Comparison of ENCODE assay signal across 1 cellular context in the genomic region with DNA sequence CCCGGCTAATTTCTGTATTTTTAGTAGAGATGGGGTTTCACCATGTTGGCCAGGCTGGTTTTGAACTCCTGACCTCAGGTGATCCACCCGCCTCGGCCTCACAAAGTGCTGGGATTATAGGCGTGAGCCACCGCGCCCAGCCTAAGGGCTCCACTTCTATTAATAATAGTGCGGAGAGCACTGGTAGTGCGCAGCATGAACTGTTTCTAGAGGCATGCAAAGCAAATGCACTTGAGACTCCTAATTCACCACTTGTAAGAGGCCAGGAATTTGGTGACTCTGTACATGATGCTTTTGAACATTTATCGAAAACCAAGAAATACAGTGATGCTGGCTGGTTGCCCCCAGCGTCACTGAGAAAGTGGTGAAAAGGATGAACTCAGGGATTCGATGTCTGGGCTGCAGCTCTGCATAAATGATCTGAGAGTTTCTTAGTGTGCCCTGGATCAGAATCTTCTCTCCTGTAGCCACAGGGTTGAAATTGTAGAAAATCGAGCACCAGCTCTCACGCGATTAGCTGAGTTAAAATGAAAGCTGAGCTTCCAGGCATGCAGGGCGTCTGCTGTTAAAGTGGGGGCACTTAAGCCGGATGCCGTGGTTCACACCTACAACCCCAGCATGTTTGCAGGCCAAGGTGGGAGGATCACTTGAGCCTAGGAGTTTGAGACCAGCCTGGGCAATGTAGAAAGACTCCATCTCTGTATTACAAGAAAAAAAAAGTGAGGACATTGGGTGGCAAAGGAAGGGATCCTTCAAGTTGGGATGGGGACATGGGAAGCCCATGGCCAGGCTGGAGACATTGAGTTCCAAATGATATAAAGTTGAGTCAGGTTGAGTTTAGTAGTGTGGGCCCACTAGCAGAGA.
A peak's percentile ranks its signal among the peaks of the same experiment; 100 is the strongest.
TF ChIP-seq lines count a peak whose summit lies in the region.

No MANE protein-coding gene starts in this region.

TF ChIP-seq in HepG2, 621 proteins besides CTCF, POLR2A, EP300 and RAD21:
- TF ChIP-seq SIN3A (IDR thresholded peaks at IDR 0.05; ENCODE audit: borderline replicate concordance, low read depth, low read length), result no peak
- no peak for TF ChIP-seq TOE1 (CRISPR knock-in tag; IDR thresholded peaks at IDR 0.05)
- 0 out of 2 replicates have a peak, but pooled peaks have one; percentile 10 for TF ChIP-seq NFIB (CRISPR knock-in tag; IDR thresholded peaks at IDR 0.05; ENCODE audit: borderline replicate concordance)
TF ChIP-seq in HepG2: peak in this region for 1.
